Comparison of ENCODE assay signal across 1 cellular context in genomic region chr19:14096272-14096992, GRCh38.
TF ChIP-seq lines count a peak whose summit lies in the region.

No MANE protein-coding gene starts in this region.

TF ChIP-seq in GM12878, 131 proteins besides CTCF, POLR2A, EP300 and RAD21:
- TF ChIP-seq TAF1 (IDR thresholded peaks at IDR 0.05; ENCODE audit: borderline replicate concordance, low read depth, low read length) (no peak), RFX5 (IDR thresholded peaks at IDR 0.05; ENCODE audit: low read depth, low read length) (no peak), SREBF1 (IDR thresholded peaks at IDR 0.05; ENCODE audit: low read length) (no peak), STAT1 (conservative IDR thresholded peaks at IDR 0.05) (no peak), ESRRA (IDR thresholded peaks at IDR 0.05; ENCODE audit: low read length) (no peak), MEF2A (IDR thresholded peaks at IDR 0.05; ENCODE audit: insufficient read depth, low read depth, low read length) (no peak), MTA3 (IDR thresholded peaks at IDR 0.05; ENCODE audit: borderline replicate concordance, low read length) (no peak), ZNF687 (IDR thresholded peaks at IDR 0.05) (no peak), BACH1 (IDR thresholded peaks at IDR 0.05; ENCODE audit: borderline replicate concordance) (no peak), MYC (IDR thresholded peaks at IDR 0.05; ENCODE audit: insufficient read depth, insufficient read length, insufficient replicate concordance, low read length, severe bottlenecking) (no peak), SMC3 (IDR thresholded peaks at IDR 0.05; ENCODE audit: borderline replicate concordance, low read length) (no peak), ZNF207 (IDR thresholded peaks at IDR 0.05; ENCODE audit: borderline replicate concordance) (no peak), PBX3 (IDR thresholded peaks at IDR 0.05; ENCODE audit: insufficient replicate concordance, low read depth, low read length) (no peak)
- TF ChIP-seq, protein P1, sequence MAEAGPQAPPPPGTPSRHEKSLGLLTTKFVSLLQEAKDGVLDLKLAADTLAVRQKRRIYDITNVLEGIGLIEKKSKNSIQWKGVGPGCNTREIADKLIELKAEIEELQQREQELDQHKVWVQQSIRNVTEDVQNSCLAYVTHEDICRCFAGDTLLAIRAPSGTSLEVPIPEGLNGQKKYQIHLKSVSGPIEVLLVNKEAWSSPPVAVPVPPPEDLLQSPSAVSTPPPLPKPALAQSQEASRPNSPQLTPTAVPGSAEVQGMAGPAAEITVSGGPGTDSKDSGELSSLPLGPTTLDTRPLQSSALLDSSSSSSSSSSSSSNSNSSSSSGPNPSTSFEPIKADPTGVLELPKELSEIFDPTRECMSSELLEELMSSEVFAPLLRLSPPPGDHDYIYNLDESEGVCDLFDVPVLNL (IDR thresholded peaks at IDR 0.05; ENCODE audit: low read depth, low read length), result no peak
